Comparison of ENCODE assay signal across 13 cellular contexts in the genomic region with DNA sequence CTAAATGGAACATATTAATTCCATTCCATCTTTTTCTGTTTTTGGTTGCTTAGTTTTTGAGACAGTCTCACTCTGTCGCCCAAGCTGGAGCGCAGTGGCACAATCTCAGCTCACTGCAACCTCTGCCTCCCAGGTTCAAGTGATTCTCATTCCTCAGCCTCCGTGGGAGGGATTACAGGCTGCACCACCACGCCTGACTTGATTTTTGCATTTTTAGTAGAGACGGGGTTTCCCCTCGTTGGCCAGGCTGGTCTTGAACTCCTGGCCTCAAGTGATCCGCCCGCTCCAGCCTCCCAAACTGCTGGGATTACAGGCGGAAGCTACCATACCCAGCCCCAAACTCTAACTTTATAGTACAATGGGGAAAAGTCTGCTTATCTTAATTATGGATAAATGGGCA. TPM values are rescaled to one million over a fixed set of nuclear protein-coding genes. Genes with fewer than 3 reads are reported as not detected.
DNase-seq lines count a peak whose midpoint lies in the region; ATAC-seq, FAIRE-seq and TF ChIP-seq lines count a peak whose summit lies in the region.
"Had no signal": no experiment of that assay in that cellular context is flagged by ENCODE, and none has a peak within 500 bp of the region (broad histone marks: within the 10 kb centered on the region; RNA-seq: fewer than 3 reads in every experiment).

No MANE protein-coding gene starts in this region.

- DNase-seq in cardiac muscle cell (ENCODE audit: low read depth in 1 of 2, low spot score in 1 of 2) (no peak), right atrium auricular region (ENCODE audit: low spot score) (no peak), K562 (ENCODE audit: extremely low read depth in 1 of 4, low spot score in 3 of 4) (no peak), SHP77 (lab: John Stamatoyannopoulos, UW) (no peak)
- DNase-seq in stimulated activated naive CD8-positive, alpha-beta T cell treated with anti-CD3 and anti-CD28 coated beads, Interleukin-15, amount 100 ng/mL, for 72 hours: no peak
- DNase-seq in activated T-helper 2 cell treated with anti-CD3 and anti-CD28 coated beads, Interferon-gamma antibody, Interleukin-2, Interleukin-4, amounts not matched to agents 10 μg/mL and 5 μg/mL and 100 μg/mL, durations not matched to agents 14 hours and 24 hours and 36 hours (ENCODE audit: low spot score): no peak
- DNase-seq: BE2C, esophagus squamous epithelium, Karpas-422, NCI-H2227 treated with DMSO at 0.1 percent for 48 hours had no signal

- H3K9me1 ChIP-seq in K562 (ENCODE audit: control insufficient read depth, insufficient read depth, low read length): no peaks in the 10 kb centered on the region

- FAIRE-seq in K562 (lab: Jason Lieb, UNC): no peak
- FAIRE-seq: bronchial epithelial cell had no signal

- H3K4me1 Mint-ChIP-seq in stimulated activated naive CD8-positive, alpha-beta T cell treated with anti-CD3 and anti-CD28 coated beads, Interleukin-15, amount 100 ng/mL, for 72 hours: peaks cover 89% of the 10 kb centered on the region
- H3K4me1 Mint-ChIP-seq in activated T-helper 2 cell treated with anti-CD3 and anti-CD28 coated beads, Interferon-gamma antibody, Interleukin-2, Interleukin-4, amounts not matched to agents 10 μg/mL and 5 μg/mL and 100 μg/mL, durations not matched to agents 14 hours and 24 hours and 36 hours (ENCODE audit: low read depth): peaks cover 69% of the 10 kb centered on the region

- CTCF ChIA-PET in K562 (lab: Yijun Ruan, JAX; ENCODE audit: low intra/inter-chr PET ratio): no interaction called here

- H3K4me3 ChIP-seq in cardiac muscle cell (no peak overlapping the region), right atrium auricular region (no peak overlapping the region), K562 (no peak overlapping the region)
- H3K4me3 ChIP-seq: esophagus squamous epithelium had no signal

- WGBS in K562 (ENCODE audit: insufficient coverage, low coverage, missing lambda C conversion rate): 68% methylated on average over 9 of the region's 9 CpGs

- peak overlapping the region in 1 of 2 donors; percentile 12 for H3K27ac Mint-ChIP-seq in stimulated activated naive CD8-positive, alpha-beta T cell treated with anti-CD3 and anti-CD28 coated beads, Interleukin-15, amount 100 ng/mL, for 72 hours
- no peak overlapping the region for H3K27ac Mint-ChIP-seq in activated T-helper 2 cell treated with anti-CD3 and anti-CD28 coated beads, Interferon-gamma antibody, Interleukin-2, Interleukin-4, amounts not matched to agents 10 μg/mL and 5 μg/mL and 100 μg/mL, durations not matched to agents 14 hours and 24 hours and 36 hours

- no TSS peak for BruUV-seq in K562 (replicated peaks; lab: Mats Ljungman, UMichigan)

- H3K79me2 ChIP-seq in K562 (ENCODE audit: control insufficient read depth, insufficient read depth, low read length): peaks cover 100% of the 10 kb centered on the region

- in situ Hi-C loops in K562 (cut with MboI): no loop called here

- H3K27me3 Mint-ChIP-seq in stimulated activated naive CD8-positive, alpha-beta T cell treated with anti-CD3 and anti-CD28 coated beads, Interleukin-15, amount 100 ng/mL, for 72 hours: no peaks in the 10 kb centered on the region
- H3K27me3 Mint-ChIP-seq in activated T-helper 2 cell treated with anti-CD3 and anti-CD28 coated beads, Interferon-gamma antibody, Interleukin-2, Interleukin-4, amounts not matched to agents 10 μg/mL and 5 μg/mL and 100 μg/mL, durations not matched to agents 14 hours and 24 hours and 36 hours (ENCODE audit: low read depth): no peaks in the 10 kb centered on the region

- H3K27ac ChIP-seq in cardiac muscle cell: peak overlapping the region; percentile 87
- no peak overlapping the region for H3K27ac ChIP-seq in right atrium auricular region
- H3K27ac ChIP-seq in K562 (ENCODE audit: extremely low read depth, low read depth, low read length): no peak overlapping the region

- intact Hi-C loops in K562 (cut with micrococcal nuclease): no loop called here
- intact Hi-C loops in activated T-helper 2 cell treated with anti-CD3 and anti-CD28 coated beads, Interferon-gamma antibody, Interleukin-2, Interleukin-4, amounts not matched to agents 10 μg/mL and 5 μg/mL and 100 μg/mL, durations not matched to agents 14 hours and 24 hours and 36 hours (cut with micrococcal nuclease): no loop called here

- peaks cover 48% of the 10 kb centered on the region for H4K20me1 ChIP-seq in K562 (replicated peaks; ENCODE audit: control insufficient read depth, insufficient read depth, low read length)

- H3K4me1 ChIP-seq in cardiac muscle cell (ENCODE audit: low read depth): peaks cover 57% of the 10 kb centered on the region
- H3K4me1 ChIP-seq in right atrium auricular region: peaks cover 0 to 95% of the 10 kb centered on the region in 2 donors
- H3K4me1 ChIP-seq in K562 (replicated peaks in 1 of 2; ENCODE audit: control insufficient read depth in 2 of 2, insufficient read depth in 2 of 2, low read length in 2 of 2): peaks cover 10 to 42% of the 10 kb centered on the region in 2 experiments; a peak in 4 of 5 replicates
- H3K4me1 ChIP-seq: BE2C had no signal

- H3K4me2 ChIP-seq in K562 (ENCODE audit: insufficient read depth, low read length): no peak overlapping the region

- H3K36me3 ChIP-seq in cardiac muscle cell (peaks cover 11% of the 10 kb centered on the region), right atrium auricular region (peaks cover 11% of the 10 kb centered on the region), K562 (ENCODE audit: control insufficient read depth, insufficient read depth, low read length) (peaks cover 90% of the 10 kb centered on the region)

- H3K9me3 Mint-ChIP-seq in stimulated activated naive CD8-positive, alpha-beta T cell treated with anti-CD3 and anti-CD28 coated beads, Interleukin-15, amount 100 ng/mL, for 72 hours: no peaks in the 10 kb centered on the region
- H3K9me3 Mint-ChIP-seq in activated T-helper 2 cell treated with anti-CD3 and anti-CD28 coated beads, Interferon-gamma antibody, Interleukin-2, Interleukin-4, amounts not matched to agents 10 μg/mL and 5 μg/mL and 100 μg/mL, durations not matched to agents 14 hours and 24 hours and 36 hours: no peaks in the 10 kb centered on the region

- no peak for TF ChIP-seq RAD21 in K562 (CRISPR knock-in tag; conservative IDR thresholded peaks at IDR 0.05 in 1 of 2, IDR thresholded peaks at IDR 0.05 in 1 of 2)

- ATAC-seq in HG02759 (IDR thresholded peaks at IDR 0.05; ENCODE audit: unreplicated experiment) (peak; percentile 61), K562 (no peak), GM21367 (IDR thresholded peaks at IDR 0.05; ENCODE audit: unreplicated experiment) (no peak)
- ATAC-seq in stimulated activated naive CD8-positive, alpha-beta T cell treated with anti-CD3 and anti-CD28 coated beads, Interleukin-15, amount 100 ng/mL, for 72 hours: peak; percentile 53

- no peak overlapping the region for H2AFZ ChIP-seq in K562 (ENCODE audit: low read depth, low read length)

- POLR2A ChIA-PET in K562 (lab: Yijun Ruan, JAX): interaction anchor here (0.8 to 4.7 kb wide), 3 partner anchors 9 to 18 kb away, joined by 4 to 25 read pairs (median 4); no protein-coding TSS in a partner anchor

- TF ChIP-seq EP300 in K562 (IDR thresholded peaks at IDR 0.05; ENCODE audit: low read length): no peak

- no peak for TF ChIP-seq CTCF in cardiac muscle cell (IDR thresholded peaks at IDR 0.05; ENCODE audit: low read depth, low read length)
- TF ChIP-seq CTCF in right atrium auricular region (IDR thresholded peaks at IDR 0.05): no peak
- TF ChIP-seq CTCF in K562 (IDR thresholded peaks at IDR 0.05 in 2 of 3, conservative IDR thresholded peaks at IDR 0.05 in 1 of 3; ENCODE audit: insufficient read depth in 2 of 3, low read depth in 1 of 3, low read length in 3 of 3): no peak

- no peaks in the 10 kb centered on the region for H3K27me3 ChIP-seq in cardiac muscle cell
- H3K27me3 ChIP-seq in right atrium auricular region: no peaks in the 10 kb centered on the region
- H3K27me3 ChIP-seq in K562 (ENCODE audit: control insufficient read depth in 2 of 2, insufficient read depth in 2 of 2, low read length in 2 of 2): no peaks in the 10 kb centered on the region
- H3K27me3 ChIP-seq: BE2C, esophagus squamous epithelium had no signal

- peak overlapping the region; percentile 39 to 56 for H3K4me3 Mint-ChIP-seq in stimulated activated naive CD8-positive, alpha-beta T cell treated with anti-CD3 and anti-CD28 coated beads, Interleukin-15, amount 100 ng/mL, for 72 hours
- no peak overlapping the region for H3K4me3 Mint-ChIP-seq in activated T-helper 2 cell treated with anti-CD3 and anti-CD28 coated beads, Interferon-gamma antibody, Interleukin-2, Interleukin-4, amounts not matched to agents 10 μg/mL and 5 μg/mL and 100 μg/mL, durations not matched to agents 14 hours and 24 hours and 36 hours (ENCODE audit: low read depth)

- peaks cover 69% of the 10 kb centered on the region for H3K36me3 Mint-ChIP-seq in activated T-helper 2 cell treated with anti-CD3 and anti-CD28 coated beads, Interferon-gamma antibody, Interleukin-2, Interleukin-4, amounts not matched to agents 10 μg/mL and 5 μg/mL and 100 μg/mL, durations not matched to agents 14 hours and 24 hours and 36 hours (ENCODE audit: low read depth)

- no peaks in the 10 kb centered on the region for H3K9me3 ChIP-seq in cardiac muscle cell (ENCODE audit: low read depth)
- no peaks in the 10 kb centered on the region for H3K9me3 ChIP-seq in right atrium auricular region
- no peaks in the 10 kb centered on the region for H3K9me3 ChIP-seq in K562 (replicated peaks; ENCODE audit: control insufficient read depth, insufficient read depth, low read depth, low read length)
- H3K9me3 ChIP-seq: BE2C, esophagus squamous epithelium had no signal

- H3K9ac ChIP-seq in K562 (ENCODE audit: insufficient read depth in 1 of 2, low read depth in 2 of 2, low read length in 2 of 2): no peak overlapping the region; a peak in 1 of 4 replicates

- no peak for TF ChIP-seq POLR2A in K562 (conservative IDR thresholded peaks at IDR 0.05)

RNA-seq across cellular contexts. Expression of a gene that starts 11.2 kb away (rescaled TPM):
- total RNA-seq in cardiac muscle cell (73.2 and 175 TPM in 2 replicates), right atrium auricular region (10 to 100 TPM; 45.7 to 48.7 TPM), K562 (2014; rRNA removed) (157 and 160 TPM in 2 replicates), K562 (2014; rRNA removed; fragmentation: Illumina TruSeq; extraction: Trizol) (98.8 and 120 TPM in 2 replicates), K562 (2015; rRNA removed; fragmentation: Illumina TruSeq; extraction: Trizol) (135 and 147 TPM in 2 replicates), K562 (2021) (346 and 422 TPM in 2 replicates)
- polyA plus RNA-seq in cardiac muscle cell (348 and 451 TPM in 2 replicates), K562 (2011; rRNA removed) (92.4 and 129 TPM in 2 replicates), K562 (2014; fragmentation: Illumina TruSeq; extraction: Trizol) (851 and 955 TPM in 2 replicates), K562 (2014; fragmentation: Nextera tagmentation; extraction: Ambion mirVana) (100 to 1,000 TPM; 152 to 187 TPM), K562 (2014; rRNA removed) (307 and 442 TPM in 2 replicates)
- 121 and 345 TPM in 2 replicates for total RNA-seq in K562 (2011; cell fraction: chromatin; rRNA removed; ENCODE audit: low replicate concordance)
- 98.2 and 123 TPM in 2 replicates for total RNA-seq in K562 (2011; cell fraction: nucleolus; rRNA removed)
- total RNA-seq in K562 (2011; cell fraction: nucleoplasm; rRNA removed): 163 and 222 TPM in 2 replicates
- polyA plus RNA-seq in K562 (2011; cell fraction: cytosol; rRNA removed): 36.9 and 58.0 TPM in 2 replicates
- polyA plus RNA-seq in K562 (2011; cell fraction: nucleus; rRNA removed): 162 and 252 TPM in 2 replicates
- polyA plus RNA-seq in K562 (2012): 291 and 588 TPM in 2 replicates
- polyA minus RNA-seq in K562 (2011; rRNA and poly(A)+ RNA removed): 51.2 and 75.0 TPM in 2 replicates
- 73.1 and 75.2 TPM in 2 replicates for polyA minus RNA-seq in K562 (2011; cell fraction: cytosol; rRNA and poly(A)+ RNA removed)
- polyA minus RNA-seq in K562 (2011; cell fraction: nucleus; rRNA and poly(A)+ RNA removed): 54.7 and 85.6 TPM in 2 replicates
- 461 and 489 TPM in 2 replicates for total RNA-seq in activated T-helper 2 cell treated with anti-CD3 and anti-CD28 coated beads, Interferon-gamma antibody, Interleukin-2, Interleukin-4, amounts not matched to agents 10 μg/mL and 5 μg/mL and 100 μg/mL, durations not matched to agents 14 hours and 24 hours and 36 hours

Comparison
In these comparisons a context has a peak if more than half of its experiments do, and no peak if none do; other contexts are left out.
1. ATAC-seq: peak in HG02759 (single experiment) and stimulated activated naive CD8-positive, alpha-beta T cell treated with anti-CD3 and anti-CD28 coated beads, Interleukin-15, amount 100 ng/mL, for 72 hours (single experiment); none in K562 (single experiment) and GM21367 (single experiment).